11 cellular contexts compared by ENCODE assay signal in the genomic region with DNA sequence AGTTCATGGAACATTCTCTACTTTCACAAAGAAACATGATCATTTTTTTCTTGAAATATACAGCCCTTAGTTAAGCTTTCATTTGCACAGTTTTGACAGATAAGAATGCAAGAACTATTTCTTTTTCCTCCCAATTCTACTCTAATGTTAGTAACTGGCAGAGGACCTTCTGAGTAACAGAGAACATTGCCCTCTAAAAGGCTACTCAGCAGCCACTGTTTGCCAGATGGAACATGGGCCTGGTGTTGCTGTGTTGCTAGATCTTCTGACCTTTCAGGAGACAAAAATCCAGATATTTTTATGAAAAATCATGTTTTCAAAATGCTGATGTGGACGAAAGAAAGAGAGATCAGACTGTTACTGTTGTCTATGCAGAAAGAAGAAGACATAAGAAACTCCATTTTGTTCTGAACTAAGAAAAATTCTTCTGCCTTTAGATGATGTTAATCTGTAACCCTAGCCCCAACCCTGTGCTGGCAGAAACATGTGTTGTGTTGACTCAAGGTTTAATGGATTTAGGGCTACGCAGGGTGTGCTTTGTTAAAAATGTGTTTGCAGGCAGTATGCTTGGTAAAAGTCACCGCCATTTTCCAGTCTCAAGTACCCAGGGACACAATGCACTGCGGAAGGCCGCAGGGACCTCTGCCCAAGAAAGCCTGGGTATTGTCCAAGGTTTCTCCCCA. TPM values are rescaled to one million over a fixed set of nuclear protein-coding genes. Genes with fewer than 3 reads are reported as not detected.
DNase-seq lines count a peak whose midpoint lies in the region; ATAC-seq, FAIRE-seq and TF ChIP-seq lines count a peak whose summit lies in the region.
"Had no signal": no experiment of that assay in that cellular context is flagged by ENCODE, and none has a peak within 500 bp of the region (broad histone marks: within the 10 kb centered on the region; RNA-seq: fewer than 3 reads in every experiment).

No MANE protein-coding gene starts in this region.

- H3K27me3 Mint-ChIP-seq in osteocyte (ENCODE audit: unreplicated experiment), result no peaks in the 10 kb centered on the region

- no peak for TF ChIP-seq POLR2A in endothelial cell of umbilical vein (IDR thresholded peaks at IDR 0.05; ENCODE audit: low read depth, low read length)

- ATAC-seq in Panc1, result no peak
- no peak for ATAC-seq in GM19397 (IDR thresholded peaks at IDR 0.05; ENCODE audit: unreplicated experiment)

- intact Hi-C loops in Panc1 (cut with micrococcal nuclease; ENCODE audit: unreplicated experiment) (no loop called here), endothelial cell of umbilical vein (cut with micrococcal nuclease) (loop anchor here (10.0 kb wide), 1 partner anchor 559 kb away; no protein-coding TSS in a partner anchor)

- peak overlapping the region; percentile 66 for H3K4me2 ChIP-seq in endothelial cell of umbilical vein (ENCODE audit: insufficient read depth, low read length)

- peak overlapping the region; percentile 10 for H3K9ac ChIP-seq in endothelial cell of umbilical vein (replicated peaks; ENCODE audit: extremely low read depth, insufficient read depth, low read length)

- BruUV-seq in Panc1 (replicated peaks; lab: Mats Ljungman, UMichigan) (no TSS peak), endothelial cell of umbilical vein (replicated peaks; lab: Mats Ljungman, UMichigan) (no TSS peak)

- H3K9me3 ChIP-seq in Panc1 (ENCODE audit: control insufficient read depth, insufficient read depth, low read depth, low read length) (no peaks in the 10 kb centered on the region), endothelial cell of umbilical vein (replicated peaks; ENCODE audit: control insufficient read depth, insufficient read depth, low read length) (no peaks in the 10 kb centered on the region)

- peak overlapping the region; percentile 89 for H3K27ac Mint-ChIP-seq in osteocyte (ENCODE audit: unreplicated experiment)

- no peaks in the 10 kb centered on the region for H3K27me3 ChIP-seq in Panc1 (ENCODE audit: control insufficient read depth, insufficient read depth, low read length)
- H3K27me3 ChIP-seq in endothelial cell of umbilical vein (ENCODE audit: control insufficient read depth in 2 of 2, insufficient read depth in 2 of 2, low read length in 2 of 2), result no peaks in the 10 kb centered on the region

- dilution Hi-C loops in endothelial cell of umbilical vein (cut with MboI; ENCODE audit: extremely low pct_ligation_motif_present, low sequenced_read_pairs), result no loop called here

- H3K4me1 ChIP-seq in Panc1 (ENCODE audit: control insufficient read depth, insufficient read depth, low read length) (peaks cover 32% of the 10 kb centered on the region), endothelial cell of umbilical vein (ENCODE audit: control insufficient read depth, extremely low read depth, insufficient read depth, low read length) (peaks cover 48% of the 10 kb centered on the region)

- no peaks in the 10 kb centered on the region for H3K9me1 ChIP-seq in endothelial cell of umbilical vein (replicated peaks; ENCODE audit: control insufficient read depth, extremely low read depth, insufficient read depth, low read length)

- H3K27ac ChIP-seq in Panc1 (ENCODE audit: low read length) (peak overlapping the region; percentile 85), endothelial cell of umbilical vein (ENCODE audit: insufficient read depth, low read depth, low read length) (peak overlapping the region; percentile 56)

- peaks cover 47% of the 10 kb centered on the region for H3K4me1 Mint-ChIP-seq in osteocyte (ENCODE audit: unreplicated experiment)

- CTCF ChIA-PET in Panc1 (lab: Charles Lee), result no interaction called here
- CTCF ChIA-PET in endothelial cell of umbilical vein (lab: Charles Lee), result interaction anchor here (0.7 to 1.6 kb wide), 8 partner anchors 13 to 351 kb away, joined by 3 to 15 read pairs (median 3); no protein-coding TSS in a partner anchor

- in situ Hi-C loops in Panc1 (cut with HindIII; ENCODE audit: low pct_unique_long_range_greater_than_20kb, low sequenced_read_pairs), result loop anchor here (5.0 kb wide), 1 partner anchor 37 kb away; no protein-coding TSS in a partner anchor

- POLR2A ChIA-PET in Panc1 (lab: Charles Lee), result no interaction called here
- POLR2A ChIA-PET in endothelial cell of umbilical vein (lab: Charles Lee), result no interaction called here

- peaks cover 6% of the 10 kb centered on the region for H3K9me3 Mint-ChIP-seq in osteocyte (ENCODE audit: unreplicated experiment)

- peak overlapping the region in 1 of 2 experiments; percentile 80; a peak in 1 of 4 replicates for H3K4me3 ChIP-seq in Panc1 (ENCODE audit: low read depth in 2 of 2, low read length in 2 of 2)
- H3K4me3 ChIP-seq in endothelial cell of umbilical vein (replicated peaks in 1 of 3; ENCODE audit: insufficient read depth in 1 of 3, low read depth in 1 of 3, low read length in 3 of 3), result peak overlapping the region in 1 of 3 experiments; percentile 4

- H3K79me2 ChIP-seq in endothelial cell of umbilical vein (ENCODE audit: control insufficient read depth, insufficient read depth, low read length), result peaks cover 33% of the 10 kb centered on the region

- no peaks in the 10 kb centered on the region for H4K20me1 ChIP-seq in endothelial cell of umbilical vein (replicated peaks; ENCODE audit: control insufficient read depth, extremely low read depth, insufficient read depth, low read length)

- H3K4me3 Mint-ChIP-seq in osteocyte (ENCODE audit: unreplicated experiment), result peak overlapping the region; percentile 31

- H3K36me3 Mint-ChIP-seq in osteocyte (ENCODE audit: unreplicated experiment), result peaks cover 5% of the 10 kb centered on the region

- H3K36me3 ChIP-seq in Panc1 (ENCODE audit: control insufficient read depth, insufficient read depth, low read length) (peaks cover 2% of the 10 kb centered on the region), endothelial cell of umbilical vein (ENCODE audit: control insufficient read depth in 2 of 2, extremely low read depth in 1 of 2, insufficient read depth in 2 of 2, low read length in 2 of 2) (no peaks in the 10 kb centered on the region)

- TF ChIP-seq CTCF in Panc1 (IDR thresholded peaks at IDR 0.05) (no peak), endothelial cell of umbilical vein (IDR thresholded peaks at IDR 0.05; ENCODE audit: extremely low read depth in 1 of 2, insufficient read depth in 1 of 2, low read depth in 1 of 2, low read length in 2 of 2) (no peak), osteocyte (IDR thresholded peaks at IDR 0.05) (no peak)

- DNase-seq in HCEC 1CT (peak; percentile 8), Panc1 (ENCODE audit: low read depth, low spot score) (no peak), endothelial cell of umbilical vein (ENCODE audit: low read depth, low spot score) (no peak), osteocyte (ENCODE audit: extremely low spot score, unreplicated experiment) (no peak), NCI-H2227 (lab: John Stamatoyannopoulos, UW; ENCODE audit: unreplicated experiment) (no peak), hippocampal formation (lab: John Stamatoyannopoulos, UW) (no peak), glomerular visceral epithelial cell (ENCODE audit: extremely low spot score) (no peak)
- DNase-seq: anterior cingulate cortex; head of caudate nucleus; NK-92 treated with Interleukin-12 subunit alpha and Interleukin-12 subunit beta, amount 100 ng/mL, for 24 hours had no signal

- FAIRE-seq in endothelial cell of umbilical vein (lab: Jason Lieb, UNC), result no peak

- H2AFZ ChIP-seq in endothelial cell of umbilical vein (ENCODE audit: low read depth, low read length), result peak overlapping the region; percentile 26

TF ChIP-seq in endothelial cell of umbilical vein, 7 proteins besides CTCF, POLR2A, EP300 and RAD21:
- TF ChIP-seq, protein P1, sequence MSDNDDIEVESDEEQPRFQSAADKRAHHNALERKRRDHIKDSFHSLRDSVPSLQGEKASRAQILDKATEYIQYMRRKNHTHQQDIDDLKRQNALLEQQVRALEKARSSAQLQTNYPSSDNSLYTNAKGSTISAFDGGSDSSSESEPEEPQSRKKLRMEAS (IDR thresholded peaks at IDR 0.05; ENCODE audit: insufficient read depth, insufficient read length), result no peak
- TF ChIP-seq JUN (IDR thresholded peaks at IDR 0.05; ENCODE audit: borderline replicate concordance, insufficient read depth, insufficient read length, low read depth) (no peak), MYC (IDR thresholded peaks at IDR 0.05; ENCODE audit: low read depth, low read length) (no peak), GATA2 (IDR thresholded peaks at IDR 0.05; ENCODE audit: insufficient read depth, insufficient read length, low read depth, low read length) (no peak), EZH2 (IDR thresholded peaks at IDR 0.05; ENCODE audit: borderline replicate concordance, low read depth, low read length, severe bottlenecking) (no peak)

RNA-seq across cellular contexts. Expression of a gene that starts 2.9 kb away (rescaled TPM):
- total RNA-seq in Panc1 (2021; ENCODE audit: unreplicated experiment) (157 TPM), endothelial cell of umbilical vein (259 and 288 TPM in 2 replicates), osteocyte (146 and 148 TPM in 2 replicates)
- polyA plus RNA-seq in Panc1 (2012; ENCODE audit: insufficient read length), result 107 TPM
- 126 and 145 TPM in 2 replicates for polyA plus RNA-seq in endothelial cell of umbilical vein
- polyA plus RNA-seq in endothelial cell of umbilical vein (2011; cell fraction: cytosol; rRNA removed), result 195 and 235 TPM in 2 replicates
- 121 and 133 TPM in 2 replicates for polyA plus RNA-seq in endothelial cell of umbilical vein (2011; cell fraction: nucleus; rRNA removed)
- polyA plus RNA-seq in endothelial cell of umbilical vein (2012), result 190 and 220 TPM in 2 replicates
- 211 and 248 TPM in 2 replicates for polyA minus RNA-seq in endothelial cell of umbilical vein
- polyA minus RNA-seq in endothelial cell of umbilical vein (2011; cell fraction: cytosol; rRNA and poly(A)+ RNA removed), result 797 TPM
- polyA minus RNA-seq in endothelial cell of umbilical vein (2011; cell fraction: nucleus; rRNA and poly(A)+ RNA removed), result 64.9 and 77.8 TPM in 2 replicates
